17 cellular contexts compared by ENCODE assay signal in the genomic region with DNA sequence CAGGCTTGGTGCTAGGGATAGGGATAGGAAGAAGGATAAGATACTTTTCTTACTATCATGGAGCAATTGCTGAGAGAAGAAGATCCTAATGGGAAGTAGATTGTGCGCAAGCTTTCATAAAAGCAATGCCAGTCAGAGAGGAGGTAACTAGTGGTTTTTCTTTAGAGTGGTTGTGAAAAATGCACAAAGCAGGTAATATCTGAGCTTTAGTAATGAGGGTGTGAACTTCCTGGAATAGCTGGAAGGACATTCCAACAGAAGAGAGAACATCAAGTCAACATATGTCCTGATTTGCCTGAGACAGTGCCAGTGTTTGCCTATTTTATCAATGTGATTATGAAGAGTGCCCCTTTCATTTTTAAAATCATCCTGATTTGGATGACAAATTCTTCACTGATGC. TPM values are rescaled to one million over a fixed set of nuclear protein-coding genes. Genes with fewer than 3 reads are reported as not detected.
DNase-seq lines count a peak whose midpoint lies in the region; ATAC-seq, FAIRE-seq and TF ChIP-seq lines count a peak whose summit lies in the region.
"Had no signal": no experiment of that assay in that cellular context is flagged by ENCODE, and none has a peak within 500 bp of the region (broad histone marks: within the 10 kb centered on the region; RNA-seq: fewer than 3 reads in every experiment).

No MANE protein-coding gene starts in this region.

- intact Hi-C loops in MCF 10A (cut with micrococcal nuclease): no loop called here
- intact Hi-C loops in breast epithelium (cut with DNase I; ENCODE audit: low total_unique reads): loop anchor here (10.0 kb wide), 1 partner anchor 848 kb away; no protein-coding TSS in a partner anchor
- intact Hi-C loops in sigmoid colon (cut with DNase I): no loop called here
- intact Hi-C loops in A673 (cut with micrococcal nuclease; ENCODE audit: unreplicated experiment): no loop called here

- H3K27ac ChIP-seq in breast epithelium: no peak overlapping the region
- H3K27ac ChIP-seq in muscle layer of colon (ENCODE audit: low read depth, low read length): peak overlapping the region; percentile 1
- peak overlapping the region in 3 of 4 donors; percentile 76 to 84 (median 84) for H3K27ac ChIP-seq in sigmoid colon
- H3K27ac ChIP-seq in A673 (ENCODE audit: low read depth, low read length, poor library complexity, severe bottlenecking): no peak overlapping the region
- H3K27ac ChIP-seq: 22Rv1, BLaER1 had no signal

- CTCF ChIA-PET in MCF 10A (lab: Yijun Ruan, JAX) (interaction anchor here (0.6 to 5.0 kb wide), 5 partner anchors 14 to 884 kb away, joined by 3 to 22 read pairs (median 3); partner anchors contain the start of gene CCBE1), A673 (lab: Charles Lee) (no interaction called here)
- CTCF ChIA-PET in activated CD8-positive, alpha-beta T cell treated with anti-CD3 and anti-CD28 coated beads, Interleukin-2, amount 10 ng/mL, durations not matched to agents 7 days and 5 days (lab: Charles Lee): interaction anchor here (0.6 kb wide), 1 partner anchor 219 kb away, joined by 4 read pairs; no protein-coding TSS in a partner anchor

- H3K36me3 ChIP-seq in breast epithelium (no peaks in the 10 kb centered on the region), bronchial epithelial cell (ENCODE audit: control insufficient read depth, insufficient read depth, low read length) (no peaks in the 10 kb centered on the region), muscle layer of colon (ENCODE audit: insufficient read depth, low read length) (no peaks in the 10 kb centered on the region), sigmoid colon (no peaks in the 10 kb centered on the region), A673 (ENCODE audit: insufficient read depth, low read length, poor library complexity, severe bottlenecking) (no peaks in the 10 kb centered on the region)
- H3K36me3 ChIP-seq: BLaER1 had no signal

- H3K4me3 Mint-ChIP-seq in MCF 10A (ENCODE audit: unreplicated experiment): no peak overlapping the region
- H3K4me3 Mint-ChIP-seq in activated CD8-positive, alpha-beta T cell treated with anti-CD3 and anti-CD28 coated beads, Interleukin-2, amount 10 ng/mL, durations not matched to agents 7 days and 5 days: no peak overlapping the region
- H3K4me3 Mint-ChIP-seq: CD8-positive, alpha-beta memory T cell had no signal

- H3K27me3 Mint-ChIP-seq in MCF 10A (ENCODE audit: insufficient read depth, unreplicated experiment): no peaks in the 10 kb centered on the region
- H3K27me3 Mint-ChIP-seq in activated CD8-positive, alpha-beta T cell treated with anti-CD3 and anti-CD28 coated beads, Interleukin-2, amount 10 ng/mL, durations not matched to agents 7 days and 5 days (ENCODE audit: low read depth): peaks cover 3% of the 10 kb centered on the region

- DNase-seq in MCF 10A (ENCODE audit: unreplicated experiment) (no peak), breast epithelium (ENCODE audit: low spot score in 2 of 2) (no peak), bronchial epithelial cell (ENCODE audit: low read depth) (peak; percentile 36), sigmoid colon (no peak), foreskin melanocyte (no peak), A673 (ENCODE audit: low spot score) (no peak)
- no peak for DNase-seq in activated CD8-positive, alpha-beta T cell treated with anti-CD3 and anti-CD28 coated beads, Interleukin-2, amount 10 ng/mL, durations not matched to agents 7 days and 5 days
- DNase-seq: AML-193; Caco-2; CD8-positive, alpha-beta memory T cell; DMS53; GF-D8 had no signal

- no peak for TF ChIP-seq EP300 in sigmoid colon (IDR thresholded peaks at IDR 0.05)

- H3K9me3 ChIP-seq in breast epithelium (no peaks in the 10 kb centered on the region), muscle layer of colon (ENCODE audit: low read length) (no peaks in the 10 kb centered on the region), sigmoid colon (no peaks in the 10 kb centered on the region), A673 (ENCODE audit: low read depth, low read length, poor library complexity, severe bottlenecking) (no peaks in the 10 kb centered on the region)
- H3K9me3 ChIP-seq: BLaER1, Caco-2 had no signal

- peak overlapping the region; percentile 32 for H3K27ac Mint-ChIP-seq in MCF 10A (ENCODE audit: low read depth, unreplicated experiment)
- H3K27ac Mint-ChIP-seq in activated CD8-positive, alpha-beta T cell treated with anti-CD3 and anti-CD28 coated beads, Interleukin-2, amount 10 ng/mL, durations not matched to agents 7 days and 5 days: no peak overlapping the region
- H3K27ac Mint-ChIP-seq: CD8-positive, alpha-beta memory T cell had no signal

- H3K4me1 ChIP-seq in breast epithelium (no peaks in the 10 kb centered on the region), muscle layer of colon (ENCODE audit: insufficient read depth, low read length) (peaks cover 53% of the 10 kb centered on the region), sigmoid colon (peaks cover 0 to 87% (median 72%) of the 10 kb centered on the region in 4 donors), A673 (ENCODE audit: insufficient read depth, low read length, poor library complexity, severe bottlenecking) (no peaks in the 10 kb centered on the region)
- H3K4me1 ChIP-seq: BLaER1, Caco-2 had no signal

- H3K36me3 Mint-ChIP-seq in MCF 10A (ENCODE audit: insufficient read depth, unreplicated experiment): no peaks in the 10 kb centered on the region
- no peaks in the 10 kb centered on the region for H3K36me3 Mint-ChIP-seq in activated CD8-positive, alpha-beta T cell treated with anti-CD3 and anti-CD28 coated beads, Interleukin-2, amount 10 ng/mL, durations not matched to agents 7 days and 5 days (ENCODE audit: low read depth)
- H3K36me3 Mint-ChIP-seq: CD8-positive, alpha-beta memory T cell had no signal

- H3K9me3 Mint-ChIP-seq in MCF 10A (ENCODE audit: unreplicated experiment): no peaks in the 10 kb centered on the region
- no peaks in the 10 kb centered on the region for H3K9me3 Mint-ChIP-seq in activated CD8-positive, alpha-beta T cell treated with anti-CD3 and anti-CD28 coated beads, Interleukin-2, amount 10 ng/mL, durations not matched to agents 7 days and 5 days (ENCODE audit: insufficient read depth)

- H3K4me3 ChIP-seq in breast epithelium (no peak overlapping the region), bronchial epithelial cell (ENCODE audit: low read depth, low read length) (no peak overlapping the region), muscle layer of colon (ENCODE audit: low read depth in 1 of 2, low read length in 2 of 2) (no peak overlapping the region), sigmoid colon (no peak overlapping the region), A673 (ENCODE audit: low read depth, low read length, poor library complexity, severe bottlenecking) (no peak overlapping the region)
- H3K4me3 ChIP-seq: BLaER1 had no signal

- POLR2A ChIA-PET in MCF 10A (lab: Yijun Ruan, JAX) (interaction anchor here (0.6 to 0.9 kb wide), 3 partner anchors 27 to 159 kb away, joined by 3 read pairs; partner anchors contain the start of gene CCBE1), A673 (lab: Charles Lee; ENCODE audit: low non-redundant PET) (no interaction called here)
- POLR2A ChIA-PET in activated CD8-positive, alpha-beta T cell treated with anti-CD3 and anti-CD28 coated beads, Interleukin-2, amount 10 ng/mL, durations not matched to agents 7 days and 5 days (lab: Charles Lee): no interaction called here

- BruUV-seq in MCF 10A (replicated peaks; lab: Mats Ljungman, UMichigan) (no TSS peak), A673 (replicated peaks; lab: Mats Ljungman, UMichigan) (no TSS peak)

- no peak for TF ChIP-seq CTCF in MCF 10A (IDR thresholded peaks at IDR 0.05; ENCODE audit: unreplicated experiment)
- no peak for TF ChIP-seq CTCF in breast epithelium (IDR thresholded peaks at IDR 0.05)
- no peak for TF ChIP-seq CTCF in bronchial epithelial cell (IDR thresholded peaks at IDR 0.05; ENCODE audit: insufficient read depth, low read length, severe bottlenecking)
- TF ChIP-seq CTCF in sigmoid colon (IDR thresholded peaks at IDR 0.05): no peak
- no peak for TF ChIP-seq CTCF in A673 (conservative IDR thresholded peaks at IDR 0.05; ENCODE audit: low read depth, low read length)

- H3K27me3 ChIP-seq in breast epithelium (no peaks in the 10 kb centered on the region), bronchial epithelial cell (ENCODE audit: control insufficient read depth, insufficient read depth, low read length) (no peaks in the 10 kb centered on the region), muscle layer of colon (ENCODE audit: control insufficient read depth in 1 of 2, insufficient read depth in 2 of 2, low read length in 2 of 2) (no peaks in the 10 kb centered on the region), sigmoid colon (no peaks in the 10 kb centered on the region), A673 (replicated peaks; ENCODE audit: insufficient read depth, low read depth, low read length, poor library complexity) (peaks cover 30% of the 10 kb centered on the region)
- H3K27me3 ChIP-seq: BLaER1 had no signal

- peaks cover 16% of the 10 kb centered on the region for H3K4me1 Mint-ChIP-seq in MCF 10A (ENCODE audit: insufficient read depth, unreplicated experiment)
- H3K4me1 Mint-ChIP-seq in activated CD8-positive, alpha-beta T cell treated with anti-CD3 and anti-CD28 coated beads, Interleukin-2, amount 10 ng/mL, durations not matched to agents 7 days and 5 days (ENCODE audit: low read depth): no peaks in the 10 kb centered on the region
- H3K4me1 Mint-ChIP-seq: CD8-positive, alpha-beta memory T cell had no signal

- 98% methylated on average over 1 of the region's 1 CpG for WGBS in sigmoid colon, 2 donors

- FAIRE-seq in bronchial epithelial cell (lab: Jason Lieb, UNC): no peak
- FAIRE-seq: GM19239 had no signal

- TF ChIP-seq POLR2A in breast epithelium (IDR thresholded peaks at IDR 0.05) (no peak), sigmoid colon (IDR thresholded peaks at IDR 0.05) (no peak)

- ATAC-seq in activated CD8-positive, alpha-beta T cell treated with anti-CD3 and anti-CD28 coated beads, Interleukin-2, amount 10 ng/mL, durations not matched to agents 7 days and 5 days: no peak

- H3K9ac ChIP-seq in muscle layer of colon (ENCODE audit: low read length): no peak overlapping the region
- H3K9ac ChIP-seq: BLaER1 had no signal

RNA-seq across cellular contexts. Expression of gene CCBE1, which starts 34.1 kb away (rescaled TPM):
- total RNA-seq in MCF 10A (2022): 23.8 and 28.9 TPM in 2 replicates
- total RNA-seq in breast epithelium: 1 to 10 TPM; 3.5 to 4.9 (median 4.0) TPM
- 1.6 and 4.9 TPM in 2 replicates for total RNA-seq in bronchial epithelial cell
- total RNA-seq in sigmoid colon: 10 to 100 TPM; 38.9 to 61.1 (median 48.9) TPM
- 1 to 10 TPM in 1 of 3 donors, under 1 TPM in 2; 0.23 to 2.4 (median 0.60) TPM for polyA plus RNA-seq in sigmoid colon
- total RNA-seq in activated CD8-positive, alpha-beta T cell treated with anti-CD3 and anti-CD28 coated beads, Interleukin-2, amount 10 ng/mL, durations not matched to agents 7 days and 5 days: not detected
- total RNA-seq in A673 (2021): 0.42 TPM in 1 of 2 replicates, not detected in the other
- total RNA-seq: CD8-positive, alpha-beta memory T cell; H4 had no signal
- polyA plus RNA-seq: CD8-positive, alpha-beta memory T cell had no signal

Comparison
In these comparisons a context has a peak if more than half of its experiments do, and no peak if none do; other contexts are left out.
1. H3K27ac ChIP-seq: peak in muscle layer of colon (single experiment) and sigmoid colon (3 of 4); none in breast epithelium (0 of 2) and A673 (single experiment).